In the genomic region with DNA sequence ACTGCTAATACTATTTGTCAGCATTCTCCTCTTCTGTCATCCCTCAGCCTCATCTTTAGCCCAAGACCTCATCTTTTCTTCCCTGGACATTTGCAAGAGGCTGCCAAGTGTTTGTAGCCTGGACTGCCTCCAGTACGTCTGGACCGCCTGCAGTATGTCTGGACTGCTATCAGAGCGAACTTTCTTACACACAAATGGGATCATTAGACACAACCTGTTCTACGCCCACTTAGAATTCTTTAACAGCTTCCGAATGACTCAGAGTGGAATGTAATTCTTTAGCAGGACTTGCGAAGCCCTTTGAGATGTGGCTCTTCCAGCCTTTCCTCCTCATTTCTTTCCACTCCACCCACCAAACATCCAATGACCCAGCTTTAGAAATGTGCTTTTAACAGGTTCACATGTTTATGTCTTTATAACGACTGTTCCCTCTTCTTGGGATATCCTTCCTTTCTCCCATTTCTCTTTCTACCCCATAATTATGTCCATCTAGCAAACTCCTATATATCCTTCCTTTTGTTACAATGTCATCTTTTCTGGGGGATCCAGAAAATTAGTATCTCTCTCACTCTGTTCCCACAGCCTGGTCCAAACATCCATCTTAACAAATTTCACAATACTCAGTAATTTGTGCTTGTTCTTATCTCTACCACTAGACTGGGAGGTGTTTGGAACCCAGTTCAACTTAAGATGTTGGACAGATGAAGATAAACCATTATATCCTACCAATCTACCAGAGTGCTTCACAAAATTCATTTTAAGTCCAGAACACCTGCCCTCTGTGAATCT, we compare ENCODE assay signal across 11 cellular contexts.
A peak's percentile ranks its signal among the peaks of the same experiment; 100 is the strongest.
DNase-seq lines count a peak whose midpoint lies in the region; ATAC-seq and TF ChIP-seq lines count a peak whose summit lies in the region.
"Had no signal": no experiment of that assay in that cellular context is flagged by ENCODE, and none has a peak within 500 bp of the region (broad histone marks: within the 10 kb centered on the region; RNA-seq: fewer than 3 reads in every experiment).

No MANE protein-coding gene starts in this region.

- TF ChIP-seq CTCF in AG09309 (IDR thresholded peaks at IDR 0.05; ENCODE audit: control insufficient read depth, insufficient read depth, low read depth, low read length, missing control alignments) (no peak), fibroblast of pulmonary artery (IDR thresholded peaks at IDR 0.05; ENCODE audit: low read length, missing control alignments) (no peak)

- DNase-seq in AG09309 (ENCODE audit: low read depth) = peak; percentile 61
- peak; percentile 56 for DNase-seq in RPMI7951 (ENCODE audit: low read depth)
- DNase-seq in fibroblast of pulmonary artery (ENCODE audit: low read depth) = peak; percentile 94
- peak; percentile 83 for DNase-seq in non-pigmented ciliary epithelial cell (ENCODE audit: low read depth)
- DNase-seq in HUDEP-2 (lab: John Stamatoyannopoulos, UW; ENCODE audit: unreplicated experiment in 76 of 76) = no peak
- no peak for DNase-seq in NCI-H774 (lab: John Stamatoyannopoulos, UW)
- DNase-seq in GM19240 (ENCODE audit: insufficient read length, low spot score) = no peak
- DNase-seq: activated T-cell treated with anti-CD3 and anti-CD28 coated beads, Interleukin-2, amount 50 U/mL, for 48 hours; Calu3; NCI-H1048 had no signal

- no peak for ATAC-seq in GM21381 (IDR thresholded peaks at IDR 0.05; ENCODE audit: unreplicated experiment)

- H3K4me3 ChIP-seq in AG09309 (ENCODE audit: control insufficient read depth, low read depth, low read length) = no peak overlapping the region
- no peak overlapping the region for H3K4me3 ChIP-seq in fibroblast of pulmonary artery (replicated peaks; ENCODE audit: low read depth, low read length)

Comparison
In these comparisons a context has a peak if more than half of its experiments do, and no peak if none do; other contexts are left out.
1. DNase-seq: peak in AG09309 (single experiment), RPMI7951 (single experiment), fibroblast of pulmonary artery (single experiment) and non-pigmented ciliary epithelial cell (single experiment); none in HUDEP-2 (0 of 76), NCI-H774 (single experiment) and GM19240 (single experiment).